In the genomic region with DNA sequence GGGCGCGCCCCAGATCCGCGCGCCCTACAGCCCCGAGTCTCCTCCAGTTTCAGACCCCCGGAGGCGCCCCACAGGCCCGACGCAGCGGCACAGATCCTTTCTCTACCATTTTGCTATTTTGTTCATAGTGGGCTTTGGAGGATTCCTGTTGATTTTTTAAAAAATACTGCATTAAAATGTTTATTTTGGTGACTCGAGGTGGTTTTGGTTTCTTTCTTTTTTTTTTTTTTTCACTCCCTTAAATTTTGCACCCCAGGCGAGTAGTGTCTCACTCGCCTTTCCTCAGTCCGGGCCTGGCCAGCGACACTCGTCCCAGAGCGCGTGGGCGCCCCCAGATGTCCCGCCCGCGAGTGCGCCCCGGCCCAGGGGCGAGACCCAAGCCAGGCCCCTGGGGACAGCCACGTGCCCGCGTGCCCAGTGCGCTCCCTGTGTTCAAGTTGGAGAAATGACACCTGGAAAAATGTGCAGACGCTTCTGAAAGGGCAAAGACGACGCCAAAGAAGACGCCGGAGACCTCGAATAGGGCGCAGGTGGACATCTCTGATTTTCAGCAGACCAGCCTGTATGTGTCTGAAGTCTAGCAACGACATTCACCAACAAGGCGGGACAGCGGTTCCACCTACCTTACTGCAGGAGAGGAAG, we compare ENCODE assay signal across 8 cellular contexts. TPM values are rescaled to one million over a fixed set of nuclear protein-coding genes. Genes with fewer than 3 reads are reported as not detected.
DNase-seq lines count a peak whose midpoint lies in the region; ATAC-seq and TF ChIP-seq lines count a peak whose summit lies in the region.

No MANE protein-coding gene starts in this region.

- no peak for ATAC-seq in CD4-positive, CD25-positive, alpha-beta regulatory T cell (ENCODE audit: low read depth in 2 of 2)
- no peak for ATAC-seq in T-cell (replicated peaks in 1 of 4)
- no peak for ATAC-seq in HG03095 (IDR thresholded peaks at IDR 0.05; ENCODE audit: unreplicated experiment)

- intact Hi-C loops in stomach (cut with DNase I; ENCODE audit: low total_unique reads): loop anchor here (5.0 kb wide), 1 partner anchor 97 kb away; no protein-coding TSS in a partner anchor

- no peak overlapping the region for H3K27ac ChIP-seq in CD4-positive, CD25-positive, alpha-beta regulatory T cell (ENCODE audit: insufficient read depth, low read length, poor library complexity, severe bottlenecking)
- peak overlapping the region; percentile 74 to 96 (median 88) for H3K27ac ChIP-seq in stomach

- peaks cover 0 to 17% (median 8%) of the 10 kb centered on the region in 4 donors for H3K4me1 Mint-ChIP-seq in CD4-positive, CD25-positive, alpha-beta regulatory T cell
- H3K4me1 Mint-ChIP-seq in T-cell (peaks cover 8 to 12% (median 12%) of the 10 kb centered on the region in 3 donors), endothelial cell (ENCODE audit: unreplicated experiment) (peaks cover 3% of the 10 kb centered on the region)

- H3K4me3 ChIP-seq in CD4-positive, CD25-positive, alpha-beta regulatory T cell (ENCODE audit: low read depth, low read length): no peak overlapping the region
- H3K4me3 ChIP-seq in NB4 (ENCODE audit: low read depth, low read length) (peak overlapping the region; percentile 71), stomach (peak overlapping the region; percentile 82 to 100 (median 96))

- CTCF ChIA-PET in T-cell (lab: Charles Lee): no interaction called here

- no peaks in the 10 kb centered on the region for H3K9me3 ChIP-seq in CD4-positive, CD25-positive, alpha-beta regulatory T cell (ENCODE audit: control insufficient read depth in 2 of 2, low read length in 2 of 2)
- no peaks in the 10 kb centered on the region for H3K9me3 ChIP-seq in stomach

- DNase-seq in CD4-positive, CD25-positive, alpha-beta regulatory T cell: no peak
- peak; percentile 48 for DNase-seq in GM19238 (ENCODE audit: insufficient read length, low spot score)
- DNase-seq in NB4 (ENCODE audit: low read depth): peak; percentile 90
- peak in 2 of 34 experiments; percentile 3 for DNase-seq in T-cell
- DNase-seq in endothelial cell (ENCODE audit: low spot score): peak; percentile 46
- peak; percentile 91 for DNase-seq in mesenteric fat pad (ENCODE audit: low spot score)
- DNase-seq in stomach: peak; percentile 74

- TF ChIP-seq EP300 in stomach (IDR thresholded peaks at IDR 0.05): no peak

- H3K27me3 ChIP-seq in CD4-positive, CD25-positive, alpha-beta regulatory T cell (ENCODE audit: control insufficient read depth, insufficient read depth, low read length): peaks cover 11% of the 10 kb centered on the region
- peaks cover 0 to 5% (median 0%) of the 10 kb centered on the region in 3 donors for H3K27me3 ChIP-seq in stomach

- H3K27me3 Mint-ChIP-seq in CD4-positive, CD25-positive, alpha-beta regulatory T cell: peaks cover 56% of the 10 kb centered on the region
- peaks cover 25 to 49% of the 10 kb centered on the region in 2 donors for H3K27me3 Mint-ChIP-seq in T-cell
- peaks cover 8% of the 10 kb centered on the region for H3K27me3 Mint-ChIP-seq in endothelial cell (ENCODE audit: unreplicated experiment)

- peak overlapping the region; percentile 10 to 73 (median 46) for H3K4me3 Mint-ChIP-seq in CD4-positive, CD25-positive, alpha-beta regulatory T cell
- H3K4me3 Mint-ChIP-seq in T-cell (peak overlapping the region; percentile 68 to 77 (median 74)), endothelial cell (ENCODE audit: unreplicated experiment) (peak overlapping the region; percentile 90)

- H3K4me1 ChIP-seq in CD4-positive, CD25-positive, alpha-beta regulatory T cell (ENCODE audit: control insufficient read depth, insufficient read depth, low read length, poor library complexity, severe bottlenecking): peaks cover 5% of the 10 kb centered on the region
- peaks cover 6 to 50% (median 34%) of the 10 kb centered on the region in 4 donors for H3K4me1 ChIP-seq in stomach

- no peak overlapping the region for H3K27ac Mint-ChIP-seq in CD4-positive, CD25-positive, alpha-beta regulatory T cell
- H3K27ac Mint-ChIP-seq in T-cell: no peak overlapping the region
- H3K27ac Mint-ChIP-seq in endothelial cell (ENCODE audit: unreplicated experiment): no peak overlapping the region

- H3K9me3 Mint-ChIP-seq in CD4-positive, CD25-positive, alpha-beta regulatory T cell: peaks cover 0 to 4% (median 0%) of the 10 kb centered on the region in 7 donors
- H3K9me3 Mint-ChIP-seq in T-cell (no peaks in the 10 kb centered on the region), endothelial cell (ENCODE audit: unreplicated experiment) (no peaks in the 10 kb centered on the region)

- H3K36me3 ChIP-seq in CD4-positive, CD25-positive, alpha-beta regulatory T cell (ENCODE audit: control insufficient read depth, insufficient read depth, low read length): no peaks in the 10 kb centered on the region
- no peaks in the 10 kb centered on the region for H3K36me3 ChIP-seq in stomach

- H3K36me3 Mint-ChIP-seq in CD4-positive, CD25-positive, alpha-beta regulatory T cell: no peaks in the 10 kb centered on the region
- no peaks in the 10 kb centered on the region for H3K36me3 Mint-ChIP-seq in T-cell
- H3K36me3 Mint-ChIP-seq in endothelial cell (ENCODE audit: low read depth, unreplicated experiment): peaks cover 3% of the 10 kb centered on the region

- TF ChIP-seq POLR2A in NB4 (IDR thresholded peaks at IDR 0.05; ENCODE audit: extremely low read depth, insufficient read length) (peak; percentile 25), stomach (IDR thresholded peaks at IDR 0.05) (no peak)

- 2 to 5% (median 2%) methylated on average over 27 to 40 of the region's 40 CpGs for WGBS in stomach, 5 donors

- TF ChIP-seq CTCF in NB4 (IDR thresholded peaks at IDR 0.05; ENCODE audit: low read depth, low read length): peak; percentile 38
- no peak for TF ChIP-seq CTCF in endothelial cell (IDR thresholded peaks at IDR 0.05; ENCODE audit: unreplicated experiment)
- TF ChIP-seq CTCF in stomach (IDR thresholded peaks at IDR 0.05): peak in 4 of 7 experiments; percentile 12 to 36 (median 28)

- POLR2A ChIA-PET in T-cell (lab: Charles Lee): no interaction called here

RNA-seq across cellular contexts. Expression of a gene that starts 0.5 kb away (rescaled TPM):
- 0.44 TPM for total RNA-seq in CD4-positive, CD25-positive, alpha-beta regulatory T cell
- polyA plus RNA-seq in CD4-positive, CD25-positive, alpha-beta regulatory T cell: under 1 TPM in 2 of 4 donors, not detected in 2; 0.02 to 0.10 TPM
- total RNA-seq in T-cell: 1 to 10 TPM; 2.4 to 3.8 (median 2.6) TPM
- 28.9 TPM for total RNA-seq in endothelial cell (ENCODE audit: unreplicated experiment)
- total RNA-seq in mesenteric fat pad: 75.5 TPM
- total RNA-seq in stomach: 100 to 1,000 TPM in 2 of 5 donors, 10 to 100 TPM in 3; 50.4 to 513 (median 90.4) TPM
- 1 to 10 TPM; 4.4 to 7.8 (median 6.1) TPM for polyA plus RNA-seq in stomach

RNA-seq across cellular contexts. Expression of a gene that starts 54.0 kb away (rescaled TPM):
- total RNA-seq in CD4-positive, CD25-positive, alpha-beta regulatory T cell: 155 TPM
- 1 to 10 TPM; 2.5 to 7.1 (median 4.0) TPM for polyA plus RNA-seq in CD4-positive, CD25-positive, alpha-beta regulatory T cell
- total RNA-seq in T-cell (100 to 1,000 TPM; 111 to 145 (median 126) TPM), endothelial cell (ENCODE audit: unreplicated experiment) (30.5 TPM), mesenteric fat pad (18.4 TPM), stomach (10 to 100 TPM; 26.8 to 56.2 (median 37.1) TPM)
- 10 to 100 TPM; 12.6 to 19.3 (median 14.8) TPM for polyA plus RNA-seq in stomach

Comparison
In these comparisons a context has a peak if more than half of its experiments do, and no peak if none do; other contexts are left out.
1. DNase-seq: peak in GM19238 (single experiment), NB4 (single experiment), endothelial cell (single experiment), mesenteric fat pad (single experiment) and stomach (single experiment); none in CD4-positive, CD25-positive, alpha-beta regulatory T cell (0 of 3).
2. Peak in every context shown above with its lines, with median percentiles within 50 percentile points of each other: H3K4me3 Mint-ChIP-seq.